In the genomic region with DNA sequence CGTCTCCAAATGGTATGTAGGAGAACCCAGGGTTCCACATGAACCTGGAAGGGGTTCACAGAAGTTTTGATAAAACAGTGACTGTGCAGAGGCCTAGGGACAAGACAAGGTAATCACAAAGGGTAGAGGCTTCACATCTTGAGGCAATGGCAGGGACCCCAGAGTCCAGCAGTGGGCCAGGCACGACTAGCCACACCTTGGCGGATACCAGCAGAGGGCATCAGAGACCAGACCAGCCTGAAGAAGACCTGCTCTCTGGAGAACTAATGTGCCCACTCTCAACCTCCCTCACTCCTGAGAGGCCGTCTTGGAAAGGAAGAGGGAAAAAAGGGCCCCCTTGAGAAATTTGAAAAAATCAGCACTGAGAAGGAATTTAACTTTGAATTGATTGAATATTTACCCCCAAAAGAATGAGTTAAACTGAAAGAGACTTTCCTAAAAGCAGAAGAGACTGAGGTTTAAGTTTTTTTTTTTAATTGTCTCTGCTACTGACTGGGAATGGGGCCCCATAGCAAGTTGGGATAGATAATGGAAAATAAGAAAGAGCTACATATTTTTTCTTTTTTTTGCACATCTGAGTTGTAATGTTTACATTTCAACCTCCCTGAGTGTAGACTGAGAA, we compare ENCODE assay signal across 8 cellular contexts.
DNase-seq lines count a peak whose midpoint lies in the region; ATAC-seq, FAIRE-seq and TF ChIP-seq lines count a peak whose summit lies in the region.

No MANE protein-coding gene starts in this region.

- H3K36me3 ChIP-seq in kidney (ENCODE audit: control insufficient read depth in 1 of 2, insufficient read depth in 2 of 2, low read length in 2 of 2): no peaks in the 10 kb centered on the region
- no peaks in the 10 kb centered on the region for H3K36me3 ChIP-seq in upper lobe of left lung

- H3K27ac ChIP-seq in kidney (ENCODE audit: low read depth in 2 of 2, low read length in 2 of 2): no peak overlapping the region
- H3K27ac ChIP-seq in upper lobe of left lung: no peak overlapping the region

- TF ChIP-seq CTCF in LNCaP clone FGC (IDR thresholded peaks at IDR 0.05; ENCODE audit: control insufficient read depth, extremely low read depth, insufficient read depth) (peak; percentile 47), kidney (IDR thresholded peaks at IDR 0.05; ENCODE audit: borderline replicate concordance, extremely low read depth, insufficient read depth) (peak; percentile 81), upper lobe of left lung (IDR thresholded peaks at IDR 0.05) (peak in 5 of 6 experiments; percentile 18 to 53 (median 39))

- TF ChIP-seq POLR2A in upper lobe of left lung (IDR thresholded peaks at IDR 0.05): no peak

- H3K4me3 ChIP-seq in LNCaP clone FGC (ENCODE audit: low read depth, low read length): no peak overlapping the region
- H3K4me3 ChIP-seq in kidney (ENCODE audit: low read length in 2 of 2): no peak overlapping the region
- no peak overlapping the region for H3K4me3 ChIP-seq in upper lobe of left lung

- no peaks in the 10 kb centered on the region for H3K9me3 ChIP-seq in kidney (ENCODE audit: control insufficient read depth in 1 of 2, low read length in 2 of 2)
- H3K9me3 ChIP-seq in upper lobe of left lung: no peaks in the 10 kb centered on the region

- peaks cover 13 to 16% of the 10 kb centered on the region in 2 donors for H3K4me1 ChIP-seq in kidney (ENCODE audit: control insufficient read depth in 1 of 2, insufficient read depth in 1 of 2, low read depth in 1 of 2, low read length in 2 of 2)
- H3K4me1 ChIP-seq in upper lobe of left lung: peaks cover 5 to 18% (median 9%) of the 10 kb centered on the region in 4 donors

- H3K27me3 ChIP-seq in upper lobe of left lung: no peaks in the 10 kb centered on the region

- 62 to 67% methylated on average over 4 of the region's 4 CpGs for WGBS in upper lobe of left lung, 2 donors

- no peak for TF ChIP-seq EP300 in upper lobe of left lung (IDR thresholded peaks at IDR 0.05)

- intact Hi-C loops in kidney (cut with DNase I): no loop called here

- FAIRE-seq in kidney (lab: Jason Lieb, UNC): no peak

- H3K9ac ChIP-seq in kidney (ENCODE audit: low read length in 2 of 2): no peak overlapping the region

- peak; percentile 4 for DNase-seq in stimulated activated CD4-positive, alpha-beta T cell treated with anti-CD3 and anti-CD28 coated beads, Interleukin-15, amount 100 ng/mL, for 48 hours (ENCODE audit: low read depth in 2 of 2)
- no peak for DNase-seq in stimulated activated CD4-positive, alpha-beta T cell treated with anti-CD3 and anti-CD28 coated beads, Interleukin-4, amount 100 ng/mL, for 1 hour
- DNase-seq in LNCaP clone FGC (ENCODE audit: low read depth): no peak
- DNase-seq in amniotic epithelial cell (ENCODE audit: low read depth): peak; percentile 51
- DNase-seq in kidney: no peak
- peak in 1 of 2 donors; percentile 41 for DNase-seq in upper lobe of left lung
- no peak for DNase-seq in activated effector memory CD4-positive, alpha-beta T cell treated with Interleukin-2 at 50 U/mL for 16 hours

- ATAC-seq in upper lobe of left lung (ENCODE audit: low FRiP score in 2 of 2) (no peak), HG02623 (IDR thresholded peaks at IDR 0.05; ENCODE audit: unreplicated experiment) (no peak)

Comparison
In these comparisons a context has a peak if more than half of its experiments do, and no peak if none do; other contexts are left out.
1. DNase-seq: peak in stimulated activated CD4-positive, alpha-beta T cell treated with anti-CD3 and anti-CD28 coated beads, Interleukin-15, amount 100 ng/mL, for 48 hours (2 of 2) and amniotic epithelial cell (single experiment); none in stimulated activated CD4-positive, alpha-beta T cell treated with anti-CD3 and anti-CD28 coated beads, Interleukin-4, amount 100 ng/mL, for 1 hour (single experiment), LNCaP clone FGC (single experiment), kidney (single experiment) and activated effector memory CD4-positive, alpha-beta T cell treated with Interleukin-2 at 50 U/mL for 16 hours (single experiment).
2. Peak in every context shown above with its lines, with median percentiles within 50 percentile points of each other: CTCF ChIP-seq.